7 cellular contexts compared by ENCODE assay signal in genomic region chr7:105429746-105430612, GRCh38. TPM values are rescaled to one million over a fixed set of nuclear protein-coding genes. Genes with fewer than 3 reads are reported as not detected.
A peak's percentile ranks its signal among the peaks of the same experiment; 100 is the strongest.
DNase-seq lines count a peak whose midpoint lies in the region; ATAC-seq and TF ChIP-seq lines count a peak whose summit lies in the region.

No MANE protein-coding gene starts in this region.

- CTCF ChIA-PET in RWPE1 (lab: Yijun Ruan, JAX): interaction anchor here (0.6 to 1.3 kb wide), 5 partner anchors 17 to 325 kb away, joined by 3 to 5 read pairs (median 3); no protein-coding TSS in a partner anchor

- H3K4me3 ChIP-seq in ascending aorta: no peak overlapping the region

- intact Hi-C loops in ascending aorta (cut with DNase I): no loop called here

- H3K27ac ChIP-seq in RWPE1 (no peak overlapping the region), ascending aorta (no peak overlapping the region)

- H3K36me3 ChIP-seq in ascending aorta: no peaks in the 10 kb centered on the region

- ATAC-seq in HG03457 (IDR thresholded peaks at IDR 0.05; ENCODE audit: unreplicated experiment): no peak

- no peaks in the 10 kb centered on the region for H3K4me1 ChIP-seq in ascending aorta

- DNase-seq in GM04504 (ENCODE audit: low read depth): peak; percentile 38
- peak; percentile 89 for DNase-seq in HT-29 (ENCODE audit: low spot score)
- peak; percentile 61 for DNase-seq in RWPE1 (ENCODE audit: low spot score)
- DNase-seq in ascending aorta (ENCODE audit: low spot score in 2 of 2): no peak
- peak; percentile 7 for DNase-seq in iPS DF 19.7 (ENCODE audit: low read depth, low spot score)
- peak in 2 of 3 experiments; percentile 1 to 33 for DNase-seq in stimulated activated CD4-positive, alpha-beta T cell treated with anti-CD3 and anti-CD28 coated beads, TNF-alpha, amount 100 ng/mL, for 4 hours (ENCODE audit: low read depth in 3 of 3)

- H3K9me3 ChIP-seq in ascending aorta: no peaks in the 10 kb centered on the region

- H3K27me3 ChIP-seq in ascending aorta: no peaks in the 10 kb centered on the region

- POLR2A ChIA-PET in RWPE1 (lab: Yijun Ruan, JAX; ENCODE audit: low non-redundant PET): no interaction called here

- TF ChIP-seq CTCF in RWPE1 (conservative IDR thresholded peaks at IDR 0.05; ENCODE audit: low read depth) (peak; percentile 77), ascending aorta (IDR thresholded peaks at IDR 0.05) (peak; percentile 13 to 54 (median 30))

RNA-seq across cellular contexts. Expression of gene SRPK2, which starts 41.3 kb away (rescaled TPM):
- 13.5 and 17.4 TPM in 2 replicates for total RNA-seq in HT-29 (2014; rRNA removed; shearing (Covaris generic))
- 26.2 TPM for total RNA-seq in ascending aorta

Comparison
In these comparisons a context has a peak if more than half of its experiments do, and no peak if none do; other contexts are left out.
1. DNase-seq: peak in GM04504 (single experiment), HT-29 (single experiment), RWPE1 (single experiment), iPS DF 19.7 (single experiment) and stimulated activated CD4-positive, alpha-beta T cell treated with anti-CD3 and anti-CD28 coated beads, TNF-alpha, amount 100 ng/mL, for 4 hours (2 of 3); none in ascending aorta (0 of 2).